Comparison of ENCODE assay signal across 9 cellular contexts in genomic region chr18:50279752-50280151, GRCh38. TPM values are rescaled to one million over a fixed set of nuclear protein-coding genes. Genes with fewer than 3 reads are reported as not detected.
DNase-seq lines count a peak whose midpoint lies in the region; ATAC-seq and TF ChIP-seq lines count a peak whose summit lies in the region.
"Had no signal": no experiment of that assay in that cellular context is flagged by ENCODE, and none has a peak within 500 bp of the region (broad histone marks: within the 10 kb centered on the region; RNA-seq: fewer than 3 reads in every experiment).

No MANE protein-coding gene starts in this region.

- intact Hi-C loops in OCI-LY7 (cut with micrococcal nuclease; ENCODE audit: unreplicated experiment) (no loop called here), head of caudate nucleus (cut with DNase I) (loop anchor here (5.0 to 10.0 kb wide), 2 partner anchors 98 to 785 kb away; partner anchors contain the start of genes RPL17 and SKA1), esophagus squamous epithelium (cut with DNase I) (no loop called here)

- BruUV-seq in OCI-LY7 (replicated peaks; lab: Mats Ljungman, UMichigan), result no TSS peak

- no peaks in the 10 kb centered on the region for H3K27me3 Mint-ChIP-seq in effector memory CD8-positive, alpha-beta T cell
- H3K27me3 Mint-ChIP-seq in osteocyte (ENCODE audit: unreplicated experiment), result no peaks in the 10 kb centered on the region

- WGBS in esophagus squamous epithelium, 2 donors, result 79 to 94% methylated on average over 1 to 4 of the region's 7 CpGs

- no peak for TF ChIP-seq POLR2A in esophagus squamous epithelium (IDR thresholded peaks at IDR 0.05)

- H3K4me3 ChIP-seq in GM08714 (ENCODE audit: low read length) (peak overlapping the region; percentile 91; the same call in 1 of the 2 replicates), OCI-LY7 (ENCODE audit: low read depth, low read length, poor library complexity, severe bottlenecking) (peak overlapping the region; percentile 93), esophagus squamous epithelium (peak overlapping the region in 2 of 4 donors; percentile 60 to 97)

- H3K9me3 ChIP-seq in OCI-LY7 (ENCODE audit: low read length), result no peaks in the 10 kb centered on the region
- H3K9me3 ChIP-seq in esophagus squamous epithelium, result no peaks in the 10 kb centered on the region

- H3K27me3 ChIP-seq in esophagus squamous epithelium, result no peaks in the 10 kb centered on the region

- H3K9me3 Mint-ChIP-seq in effector memory CD8-positive, alpha-beta T cell, result no peaks in the 10 kb centered on the region
- H3K9me3 Mint-ChIP-seq in osteocyte (ENCODE audit: unreplicated experiment), result no peaks in the 10 kb centered on the region

- peaks cover 55% of the 10 kb centered on the region for H3K36me3 Mint-ChIP-seq in effector memory CD8-positive, alpha-beta T cell (ENCODE audit: insufficient read depth)
- H3K36me3 Mint-ChIP-seq in osteocyte (ENCODE audit: unreplicated experiment), result peaks cover 42% of the 10 kb centered on the region

- peaks cover 24% of the 10 kb centered on the region for H3K4me1 ChIP-seq in OCI-LY7 (ENCODE audit: insufficient read depth, low read length, poor library complexity, severe bottlenecking)
- H3K4me1 ChIP-seq in esophagus squamous epithelium, result peaks cover 22 to 59% (median 27%) of the 10 kb centered on the region in 3 donors

- CTCF ChIA-PET in OCI-LY7 (lab: Charles Lee; ENCODE audit: unreplicated experiment), result no interaction called here

- ATAC-seq in effector memory CD8-positive, alpha-beta T cell (replicated peaks), result no peak

- H2AFZ ChIP-seq in OCI-LY7 (ENCODE audit: low read length), result no peak overlapping the region

- peaks cover 36 to 38% of the 10 kb centered on the region in 2 donors for H3K4me1 Mint-ChIP-seq in effector memory CD8-positive, alpha-beta T cell (ENCODE audit: low read depth in 2 of 2)
- peaks cover 27% of the 10 kb centered on the region for H3K4me1 Mint-ChIP-seq in osteocyte (ENCODE audit: unreplicated experiment)

- peak overlapping the region; percentile 92 to 98 for H3K4me3 Mint-ChIP-seq in effector memory CD8-positive, alpha-beta T cell
- H3K4me3 Mint-ChIP-seq in osteocyte (ENCODE audit: unreplicated experiment), result peak overlapping the region; percentile 95

- peak overlapping the region; percentile 96 to 97 for H3K27ac Mint-ChIP-seq in effector memory CD8-positive, alpha-beta T cell
- H3K27ac Mint-ChIP-seq in osteocyte (ENCODE audit: unreplicated experiment), result no peak overlapping the region

- H3K27ac ChIP-seq in OCI-LY7 (ENCODE audit: low read depth, low read length, poor library complexity, severe bottlenecking), result no peak overlapping the region
- peak overlapping the region in 1 of 4 donors; percentile 97 for H3K27ac ChIP-seq in esophagus squamous epithelium

- H4K20me1 ChIP-seq in OCI-LY7 (ENCODE audit: insufficient read depth, low read length), result no peaks in the 10 kb centered on the region

- POLR2A ChIA-PET in OCI-LY7 (lab: Charles Lee), result no interaction called here

- H3K36me3 ChIP-seq in OCI-LY7 (ENCODE audit: insufficient read depth, low read length) (peaks cover 74% of the 10 kb centered on the region), esophagus squamous epithelium (peaks cover 23 to 78% (median 38%) of the 10 kb centered on the region in 3 donors)

- peak overlapping the region; percentile 97 for H3K4me2 ChIP-seq in OCI-LY7 (ENCODE audit: low read length)

- no peak for DNase-seq in OCI-LY7 (ENCODE audit: low spot score)
- no peak for DNase-seq in effector memory CD8-positive, alpha-beta T cell
- no peak for DNase-seq in osteocyte (ENCODE audit: extremely low spot score, unreplicated experiment)
- no peak for DNase-seq in head of caudate nucleus
- no peak for DNase-seq in esophagus squamous epithelium (lab: John Stamatoyannopoulos, UW)
- no peak for DNase-seq in germinal center (ENCODE audit: low spot score)
- DNase-seq in stimulated activated CD4-positive, alpha-beta T cell treated with anti-CD3 and anti-CD28 coated beads, Interleukin-2, amount 100 ng/mL, for 48 hours, result no peak
- DNase-seq: retina had no signal

- TF ChIP-seq CTCF in OCI-LY7 (conservative IDR thresholded peaks at IDR 0.05; ENCODE audit: low read length) (no peak), osteocyte (IDR thresholded peaks at IDR 0.05) (no peak), esophagus squamous epithelium (IDR thresholded peaks at IDR 0.05) (no peak)

- peaks cover 27% of the 10 kb centered on the region; the same call in 1 of the 2 replicates for H3K79me2 ChIP-seq in OCI-LY7 (ENCODE audit: insufficient read depth, low read depth, low read length)

- H3K9me2 ChIP-seq in OCI-LY7 (ENCODE audit: insufficient read depth, low read length), result no peaks in the 10 kb centered on the region

RNA-seq across cellular contexts. Expression of gene MBD1, which starts 1.6 kb away (rescaled TPM):
- total RNA-seq in OCI-LY7 (2014; rRNA removed; shearing (Covaris generic)), result 39.8 and 42.2 TPM in 2 replicates
- 44.1 and 47.3 TPM in 2 replicates for total RNA-seq in OCI-LY7 (2022)
- total RNA-seq in osteocyte, result 69.9 and 74.2 TPM in 2 replicates
- total RNA-seq in esophagus squamous epithelium, result 10 to 100 TPM; 39.5 to 83.8 (median 61.0) TPM

RNA-seq across cellular contexts. Expression of gene CXXC1, which starts 7.7 kb away (rescaled TPM):
- 54.4 and 61.7 TPM in 2 replicates for total RNA-seq in OCI-LY7 (2014; rRNA removed; shearing (Covaris generic))
- total RNA-seq in OCI-LY7 (2022) (79.1 and 97.4 TPM in 2 replicates), osteocyte (70.2 and 82.2 TPM in 2 replicates), esophagus squamous epithelium (10 to 100 TPM; 42.0 to 58.9 (median 53.9) TPM)

RNA-seq across cellular contexts. Expression of gene CFAP53, which starts 13.5 kb away (rescaled TPM):
- total RNA-seq in OCI-LY7 (2014; rRNA removed; shearing (Covaris generic)), result 0.57 TPM in 1 of 2 replicates, not detected in the other
- total RNA-seq in OCI-LY7 (2022), result 0.52 and 0.86 TPM in 2 replicates
- total RNA-seq in osteocyte, result 0.39 and 0.78 TPM in 2 replicates
- total RNA-seq in esophagus squamous epithelium, result under 1 TPM in 1 of 4 donors, not detected in 3; 0.19 TPM
